In the genomic region with DNA sequence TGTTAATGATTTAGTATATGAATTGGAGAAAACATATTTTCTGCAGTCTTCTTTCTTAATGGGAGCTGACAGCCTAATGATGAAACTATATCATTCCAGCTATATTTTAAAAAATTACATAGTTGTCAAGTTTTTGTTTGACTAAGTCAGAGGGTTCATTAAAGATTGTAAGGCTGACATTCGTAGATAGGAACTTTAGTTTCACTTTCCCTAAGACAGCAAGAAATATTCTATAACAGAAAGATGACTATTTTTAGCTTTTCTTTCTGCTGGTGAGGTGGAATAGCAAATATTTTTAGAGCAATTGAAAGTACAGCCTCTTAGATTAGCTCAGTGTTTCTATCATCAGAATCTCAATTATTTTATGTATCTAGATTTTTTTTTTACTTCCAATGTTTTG, we compare ENCODE assay signal across 8 cellular contexts.
A peak's percentile ranks its signal among the peaks of the same experiment; 100 is the strongest.
DNase-seq lines count a peak whose midpoint lies in the region; ATAC-seq, FAIRE-seq and TF ChIP-seq lines count a peak whose summit lies in the region.

No MANE protein-coding gene starts in this region.

- H3K36me3 Mint-ChIP-seq in stimulated activated naive CD8-positive, alpha-beta T cell treated with anti-CD3 and anti-CD28 coated beads, Interleukin-15, Interleukin-2, amounts not matched to agents 100 ng/mL and 50 ng/mL, for 24 hours (ENCODE audit: low read depth): peaks cover 22% of the 10 kb centered on the region

- peak; percentile 81 for FAIRE-seq in kidney (lab: Jason Lieb, UNC)

- intact Hi-C loops in kidney (cut with DNase I): no loop called here
- intact Hi-C loops in aorta (cut with DNase I): no loop called here

- H3K4me1 ChIP-seq in kidney (ENCODE audit: control insufficient read depth in 1 of 2, insufficient read depth in 1 of 2, low read depth in 1 of 2, low read length in 2 of 2) (peaks cover 5 to 12% of the 10 kb centered on the region in 2 donors), aorta (ENCODE audit: control insufficient read depth in 1 of 2, insufficient read depth in 2 of 2, low read length in 2 of 2) (peaks cover 0 to 2% of the 10 kb centered on the region in 2 donors)

- H3K36me3 ChIP-seq in kidney (ENCODE audit: control insufficient read depth in 1 of 2, insufficient read depth in 2 of 2, low read length in 2 of 2) (no peaks in the 10 kb centered on the region), aorta (ENCODE audit: control insufficient read depth in 1 of 2, insufficient read depth in 2 of 2, low read length in 1 of 2) (no peaks in the 10 kb centered on the region)

- peak overlapping the region; percentile 7 for H3K27ac Mint-ChIP-seq in stimulated activated naive CD8-positive, alpha-beta T cell treated with anti-CD3 and anti-CD28 coated beads, Interleukin-15, Interleukin-2, amounts not matched to agents 100 ng/mL and 50 ng/mL, for 24 hours

- H3K27me3 ChIP-seq in aorta (ENCODE audit: control insufficient read depth in 1 of 2, insufficient read depth in 2 of 2, low read length in 1 of 2): no peaks in the 10 kb centered on the region

- no peak overlapping the region for H3K9ac ChIP-seq in kidney (ENCODE audit: low read length in 2 of 2)

- no peak for ATAC-seq in stimulated activated naive CD8-positive, alpha-beta T cell treated with anti-CD3 and anti-CD28 coated beads, Interleukin-15, Interleukin-2, amounts not matched to agents 100 U/mL and 50 U/mL, for 24 hours
- no peak for ATAC-seq in aorta (ENCODE audit: low FRiP score)
- ATAC-seq in GM19023 (IDR thresholded peaks at IDR 0.05; ENCODE audit: unreplicated experiment): no peak
- no peak for ATAC-seq in HG02884 (IDR thresholded peaks at IDR 0.05; ENCODE audit: unreplicated experiment)

- no peak for TF ChIP-seq CTCF in kidney (IDR thresholded peaks at IDR 0.05; ENCODE audit: borderline replicate concordance, extremely low read depth, insufficient read depth)

- no peaks in the 10 kb centered on the region for H3K9me3 Mint-ChIP-seq in stimulated activated naive CD8-positive, alpha-beta T cell treated with anti-CD3 and anti-CD28 coated beads, Interleukin-15, Interleukin-2, amounts not matched to agents 100 ng/mL and 50 ng/mL, for 24 hours

- no peaks in the 10 kb centered on the region for H3K27me3 Mint-ChIP-seq in stimulated activated naive CD8-positive, alpha-beta T cell treated with anti-CD3 and anti-CD28 coated beads, Interleukin-15, Interleukin-2, amounts not matched to agents 100 ng/mL and 50 ng/mL, for 24 hours

- peak overlapping the region; percentile 62 for H3K4me3 Mint-ChIP-seq in stimulated activated naive CD8-positive, alpha-beta T cell treated with anti-CD3 and anti-CD28 coated beads, Interleukin-15, Interleukin-2, amounts not matched to agents 100 ng/mL and 50 ng/mL, for 24 hours

- H3K27ac ChIP-seq in kidney (ENCODE audit: low read depth in 2 of 2, low read length in 2 of 2) (no peak overlapping the region), aorta (ENCODE audit: low read depth in 1 of 2, low read length in 2 of 2) (no peak overlapping the region)

- DNase-seq in stimulated activated naive CD8-positive, alpha-beta T cell treated with anti-CD3 and anti-CD28 coated beads, Interleukin-15, Interleukin-2, amounts not matched to agents 100 U/mL and 50 U/mL, for 24 hours: no peak
- DNase-seq in amniotic epithelial cell (ENCODE audit: low read depth) (peak; percentile 50), kidney (no peak), aorta (no peak), kidney glomerular epithelial cell (lab: John Stamatoyannopoulos, UW) (no peak)

- H3K4me1 Mint-ChIP-seq in stimulated activated naive CD8-positive, alpha-beta T cell treated with anti-CD3 and anti-CD28 coated beads, Interleukin-15, Interleukin-2, amounts not matched to agents 100 ng/mL and 50 ng/mL, for 24 hours (ENCODE audit: low read depth): peaks cover 76% of the 10 kb centered on the region

- 0% methylated on average over 1 of the region's 1 CpG for WGBS in aorta, 2 donors

- peak overlapping the region; percentile 44 to 49 for H3K4me3 ChIP-seq in kidney (ENCODE audit: low read length in 2 of 2)
- peak overlapping the region; percentile 34 to 40 for H3K4me3 ChIP-seq in aorta (ENCODE audit: low read length in 2 of 2)

- H3K9me3 ChIP-seq in kidney (ENCODE audit: control insufficient read depth in 1 of 2, low read length in 2 of 2) (no peaks in the 10 kb centered on the region), aorta (ENCODE audit: control insufficient read depth, low read length) (no peaks in the 10 kb centered on the region)
